In the genomic region with DNA sequence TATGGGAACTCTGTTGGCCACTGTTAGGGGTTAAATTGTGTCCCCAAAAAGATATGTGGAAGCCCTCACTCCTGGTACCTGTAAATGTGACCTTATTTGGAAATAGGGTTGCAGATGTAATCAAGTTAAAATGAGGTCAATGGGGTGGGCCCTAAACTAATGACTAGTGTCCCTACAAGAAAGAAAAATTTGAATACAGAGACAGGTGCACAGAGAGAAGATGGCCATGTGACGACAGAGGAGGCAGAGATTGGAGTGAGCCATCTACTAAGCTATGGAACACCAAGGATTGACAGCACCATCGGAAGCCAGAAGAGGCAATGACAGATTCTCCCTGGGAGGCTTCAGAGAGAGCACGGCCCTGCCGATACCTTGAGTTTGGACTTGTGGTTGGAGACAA, we compare ENCODE assay signal across 20 cellular contexts. TPM values are rescaled to one million over a fixed set of nuclear protein-coding genes. Genes with fewer than 3 reads are reported as not detected.
DNase-seq lines count a peak whose midpoint lies in the region; TF ChIP-seq lines count a peak whose summit lies in the region.
"Had no signal": no experiment of that assay in that cellular context is flagged by ENCODE, and none has a peak within 500 bp of the region (broad histone marks: within the 10 kb centered on the region; RNA-seq: fewer than 3 reads in every experiment).

No MANE protein-coding gene starts in this region.

- no peaks in the 10 kb centered on the region for H3K9me3 Mint-ChIP-seq in activated T-cell treated with anti-CD3 and anti-CD28 coated beads, Interleukin-2, amount 50 U/mL, for 24 hours
- H3K9me3 Mint-ChIP-seq in activated naive CD8-positive, alpha-beta T cell treated with anti-CD3 and anti-CD28 coated beads for 36 hours, result no peaks in the 10 kb centered on the region
- H3K9me3 Mint-ChIP-seq: activated CD4-positive, alpha-beta T cell treated with anti-CD3 and anti-CD28 coated beads, Interleukin-2, amount 10 ng/mL, durations not matched to agents 7 days and 5 days; T-cell had no signal

- no peak overlapping the region for H2AFZ ChIP-seq in OCI-LY3 (ENCODE audit: low read depth, low read length)

- WGBS in spleen, 5 donors, result 83 to 92% (median 86%) methylated on average over 4 of the region's 4 CpGs

- peaks cover 82% of the 10 kb centered on the region for H3K36me3 ChIP-seq in OCI-LY3 (replicated peaks; ENCODE audit: low read depth, low read length)
- H3K36me3 ChIP-seq in spleen, result peaks cover 0 to 75% (median 15%) of the 10 kb centered on the region in 6 donors
- no peaks in the 10 kb centered on the region for H3K36me3 ChIP-seq in HAP-1 (replicated peaks)

- intact Hi-C loops in spleen (cut with DNase I; ENCODE audit: low total_unique reads), result no loop called here

- no peak for TF ChIP-seq CTCF in OCI-LY3 (IDR thresholded peaks at IDR 0.05; ENCODE audit: low read depth, low read length)
- TF ChIP-seq CTCF in spleen (IDR thresholded peaks at IDR 0.05 in 8 of 11, conservative IDR thresholded peaks at IDR 0.05 in 3 of 11), result no peak

- TF ChIP-seq POLR2A in spleen (IDR thresholded peaks at IDR 0.05), result no peak

- peaks cover 95% of the 10 kb centered on the region for H3K79me2 ChIP-seq in OCI-LY3 (ENCODE audit: low read length)

- no peaks in the 10 kb centered on the region for H3K27me3 Mint-ChIP-seq in activated T-cell treated with anti-CD3 and anti-CD28 coated beads, Interleukin-2, amount 50 U/mL, for 24 hours
- H3K27me3 Mint-ChIP-seq in activated naive CD8-positive, alpha-beta T cell treated with anti-CD3 and anti-CD28 coated beads for 36 hours, result no peaks in the 10 kb centered on the region
- H3K27me3 Mint-ChIP-seq: activated CD4-positive, alpha-beta T cell treated with anti-CD3 and anti-CD28 coated beads, Interleukin-2, amount 10 ng/mL, durations not matched to agents 7 days and 5 days; T-cell had no signal

- H3K9me3 ChIP-seq in OCI-LY3 (ENCODE audit: insufficient read depth, low read length) (no peaks in the 10 kb centered on the region), spleen (no peaks in the 10 kb centered on the region), HAP-1 (no peaks in the 10 kb centered on the region)
- H3K9me3 ChIP-seq: A549 had no signal

- DNase-seq in activated T-cell treated with anti-CD3 and anti-CD28 coated beads, Interleukin-2, amount 50 U/mL, for 24 hours, result no peak
- no peak for DNase-seq in activated T-cell treated with anti-CD3 and anti-CD28 coated beads, Interleukin-2, amount 50 U/mL, for 48 hours
- DNase-seq in activated naive CD8-positive, alpha-beta T cell treated with anti-CD3 and anti-CD28 coated beads for 36 hours, result no peak
- no peak for DNase-seq in spleen
- no peak for DNase-seq in HAP-1 (ENCODE audit: low spot score in 2 of 2)
- no peak for DNase-seq in caudate nucleus (lab: John Stamatoyannopoulos, UW)
- no peak for DNase-seq in glomerular visceral epithelial cell (ENCODE audit: extremely low spot score)
- DNase-seq: activated CD4-positive, alpha-beta T cell treated with anti-CD3 and anti-CD28 coated beads, Interleukin-2, amount 10 ng/mL, durations not matched to agents 7 days and 5 days; activated naive CD4-positive, alpha-beta T cell treated with Interleukin-2 at 50 U/mL for 16 hours; C1 segment of cervical spinal cord; effector CD4-positive, alpha-beta T cell; foreskin melanocyte; hypothalamus; NCI-H524 treated with DMSO at 0.1 percent for 48 hours; right cardiac atrium; Right ventricle myocardium superior; T-cell had no signal

- in situ Hi-C loops in HAP-1 (cut with MboI; ENCODE audit: low sequenced_read_pairs), result no loop called here

- H3K4me3 Mint-ChIP-seq in activated T-cell treated with anti-CD3 and anti-CD28 coated beads, Interleukin-2, amount 50 U/mL, for 24 hours, result no peak overlapping the region
- no peak overlapping the region for H3K4me3 Mint-ChIP-seq in activated naive CD8-positive, alpha-beta T cell treated with anti-CD3 and anti-CD28 coated beads for 36 hours
- H3K4me3 Mint-ChIP-seq: activated CD4-positive, alpha-beta T cell treated with anti-CD3 and anti-CD28 coated beads, Interleukin-2, amount 10 ng/mL, durations not matched to agents 7 days and 5 days; T-cell had no signal

- H3K27me3 ChIP-seq in OCI-LY3 (ENCODE audit: low read depth, low read length) (no peaks in the 10 kb centered on the region), spleen (replicated peaks in 1 of 7) (no peaks in the 10 kb centered on the region), HAP-1 (ENCODE audit: low read depth) (no peaks in the 10 kb centered on the region)

- H3K4me3 ChIP-seq in OCI-LY3 (ENCODE audit: low read length), result peak overlapping the region; percentile 4; the same call in 1 of the 2 replicates
- H3K4me3 ChIP-seq in spleen, result no peak overlapping the region
- no peak overlapping the region for H3K4me3 ChIP-seq in HAP-1
- H3K4me3 ChIP-seq: A549 had no signal

- H3K4me1 Mint-ChIP-seq in activated T-cell treated with anti-CD3 and anti-CD28 coated beads, Interleukin-2, amount 50 U/mL, for 24 hours (ENCODE audit: low read depth), result peaks cover 58% of the 10 kb centered on the region
- peaks cover 49% of the 10 kb centered on the region for H3K4me1 Mint-ChIP-seq in activated naive CD8-positive, alpha-beta T cell treated with anti-CD3 and anti-CD28 coated beads for 36 hours

- peaks cover 93% of the 10 kb centered on the region for H3K4me1 ChIP-seq in OCI-LY3 (ENCODE audit: low read length)
- H3K4me1 ChIP-seq in spleen, result peaks cover 13 to 100% (median 60%) of the 10 kb centered on the region in 6 donors
- peaks cover 3% of the 10 kb centered on the region; the same call in 1 of the 2 replicates for H3K4me1 ChIP-seq in HAP-1

- peaks cover 6% of the 10 kb centered on the region; the same call in 1 of the 2 replicates for H4K20me1 ChIP-seq in OCI-LY3 (ENCODE audit: insufficient read depth, low read length)

- H3K9ac ChIP-seq in OCI-LY3 (ENCODE audit: low read length), result peak overlapping the region; percentile 11; the same call in 1 of the 2 replicates

- H3K27ac Mint-ChIP-seq in activated T-cell treated with anti-CD3 and anti-CD28 coated beads, Interleukin-2, amount 50 U/mL, for 24 hours, result peak overlapping the region; percentile 46
- peak overlapping the region; percentile 53 for H3K27ac Mint-ChIP-seq in activated naive CD8-positive, alpha-beta T cell treated with anti-CD3 and anti-CD28 coated beads for 36 hours

- H3K4me2 ChIP-seq in OCI-LY3 (ENCODE audit: low read length), result peak overlapping the region; percentile 68
- H3K4me2 ChIP-seq: A549 had no signal

- H3K27ac ChIP-seq in OCI-LY3 (ENCODE audit: low read length) (peak overlapping the region; percentile 89), spleen (peak overlapping the region in 5 of 8 donors; percentile 14 to 92 (median 81)), caudate nucleus (ENCODE audit: low read depth, low read length) (no peak overlapping the region)

- peaks cover 91% of the 10 kb centered on the region for H3K36me3 Mint-ChIP-seq in activated T-cell treated with anti-CD3 and anti-CD28 coated beads, Interleukin-2, amount 50 U/mL, for 24 hours (ENCODE audit: low read depth)
- H3K36me3 Mint-ChIP-seq in activated naive CD8-positive, alpha-beta T cell treated with anti-CD3 and anti-CD28 coated beads for 36 hours, result peaks cover 47% of the 10 kb centered on the region

RNA-seq across cellular contexts. Expression of gene POU2F2, which starts 16.5 kb away (rescaled TPM):
- 10 to 100 TPM; 50.8 to 52.2 TPM for total RNA-seq in activated naive CD8-positive, alpha-beta T cell treated with anti-CD3 and anti-CD28 coated beads for 36 hours
- total RNA-seq in spleen, result 10 to 100 TPM; 22.7 to 67.4 (median 45.4) TPM
- 10 to 100 TPM; 22.3 to 48.5 (median 33.3) TPM for polyA plus RNA-seq in spleen
- total RNA-seq: G401 had no signal

RNA-seq across cellular contexts. Expression of gene ZNF574, which starts 39.7 kb away (rescaled TPM):
- total RNA-seq in activated naive CD8-positive, alpha-beta T cell treated with anti-CD3 and anti-CD28 coated beads for 36 hours, result 10 to 100 TPM; 15.5 to 16.0 TPM
- total RNA-seq in spleen, result 10 to 100 TPM; 12.0 to 21.0 (median 17.4) TPM
- polyA plus RNA-seq in spleen, result 10 to 100 TPM in 1 of 3 donors, 1 to 10 TPM in 2; 4.7 to 10.5 (median 4.9) TPM

RNA-seq across cellular contexts. Expression of gene GRIK5, which starts 45.7 kb away (rescaled TPM):
- under 1 TPM; 0.58 to 0.74 TPM for total RNA-seq in activated naive CD8-positive, alpha-beta T cell treated with anti-CD3 and anti-CD28 coated beads for 36 hours
- total RNA-seq in spleen, result 1 to 10 TPM in 6 of 7 donors, under 1 TPM in 1; 0.98 to 4.7 (median 2.2) TPM
- 1 to 10 TPM in 2 of 3 donors, under 1 TPM in 1; 0.94 to 1.4 (median 1.4) TPM for polyA plus RNA-seq in spleen
